11 cellular contexts compared by ENCODE assay signal in genomic region chr10:124094419-124094785, GRCh38. TPM values are rescaled to one million over a fixed set of nuclear protein-coding genes. Genes with fewer than 3 reads are reported as not detected.
DNase-seq lines count a peak whose midpoint lies in the region; ATAC-seq and TF ChIP-seq lines count a peak whose summit lies in the region.
"Had no signal": no experiment of that assay in that cellular context is flagged by ENCODE, and none has a peak within 500 bp of the region (broad histone marks: within the 10 kb centered on the region; RNA-seq: fewer than 3 reads in every experiment).

No MANE protein-coding gene starts in this region.

- no peak for DNase-seq in CD14-positive monocyte (ENCODE audit: low spot score)
- no peak for DNase-seq in WTC11 (ENCODE audit: low spot score)
- no peak for DNase-seq in progenitor cell of endocrine pancreas (ENCODE audit: low spot score, unreplicated experiment)
- DNase-seq in Karpas-422: no peak
- no peak for DNase-seq in NCI-H774 (lab: John Stamatoyannopoulos, UW)
- DNase-seq in activated T-cell treated with anti-CD3 and anti-CD28 coated beads, Interleukin-2, amount 50 U/mL, for 24 hours: no peak
- DNase-seq: activated T-cell treated with anti-CD3 and anti-CD28 coated beads for 4 hours, COR-L47 had no signal

- intact Hi-C loops in CD14-positive monocyte (cut with micrococcal nuclease): loop anchor here (2.0 to 10.0 kb wide), 5 partner anchors 54 to 293 kb away; no protein-coding TSS in a partner anchor

- H3K79me2 ChIP-seq in Karpas-422 (ENCODE audit: low read length): no peaks in the 10 kb centered on the region

- POLR2A ChIA-PET in WTC11 (lab: Charles Lee): no interaction called here

- H3K27me3 Mint-ChIP-seq in CD14-positive monocyte (ENCODE audit: low read depth in 3 of 3): peaks cover 21 to 38% (median 37%) of the 10 kb centered on the region in 3 donors
- H3K27me3 Mint-ChIP-seq in WTC11 (ENCODE audit: low read depth): peaks cover 53% of the 10 kb centered on the region
- peaks cover 65% of the 10 kb centered on the region for H3K27me3 Mint-ChIP-seq in progenitor cell of endocrine pancreas
- peaks cover 76% of the 10 kb centered on the region for H3K27me3 Mint-ChIP-seq in activated T-cell treated with anti-CD3 and anti-CD28 coated beads, Interleukin-2, amount 50 U/mL, for 24 hours

- H3K4me2 ChIP-seq in Karpas-422 (ENCODE audit: low read depth, low read length, poor library complexity, severe bottlenecking): no peak overlapping the region

- no peaks in the 10 kb centered on the region for H3K4me1 ChIP-seq in iPS-15b (ENCODE audit: control insufficient read depth, insufficient read depth, low read length)
- H3K4me1 ChIP-seq in Karpas-422 (ENCODE audit: low read length): no peaks in the 10 kb centered on the region
- H3K4me1 ChIP-seq: SJCRH30 had no signal

- H3K9ac ChIP-seq in iPS-15b (ENCODE audit: low read depth, low read length): no peak overlapping the region
- no peak overlapping the region for H3K9ac ChIP-seq in Karpas-422 (ENCODE audit: low read length)

- H3K4me3 ChIP-seq in iPS-15b (ENCODE audit: low read depth, low read length): peak overlapping the region; percentile 59
- no peak overlapping the region for H3K4me3 ChIP-seq in Karpas-422 (ENCODE audit: low read length)
- H3K4me3 ChIP-seq: SJCRH30 had no signal

- CTCF ChIA-PET in WTC11 (lab: Charles Lee): interaction anchor here (1.1 to 7.3 kb wide), 3 partner anchors 68 to 295 kb away, joined by 3 to 64 read pairs (median 3); no protein-coding TSS in a partner anchor

- H3K27ac Mint-ChIP-seq in CD14-positive monocyte (peak overlapping the region; percentile 92 to 96 (median 95)), WTC11 (no peak overlapping the region), progenitor cell of endocrine pancreas (peak overlapping the region; percentile 93)
- no peak overlapping the region for H3K27ac Mint-ChIP-seq in activated T-cell treated with anti-CD3 and anti-CD28 coated beads, Interleukin-2, amount 50 U/mL, for 24 hours

- no peaks in the 10 kb centered on the region for H3K9me2 ChIP-seq in Karpas-422 (replicated peaks; ENCODE audit: insufficient read depth, low read length)

- TF ChIP-seq CTCF in CD14-positive monocyte (IDR thresholded peaks at IDR 0.05): no peak
- no peak for TF ChIP-seq CTCF in WTC11 (IDR thresholded peaks at IDR 0.05)
- no peak for TF ChIP-seq CTCF in progenitor cell of endocrine pancreas (IDR thresholded peaks at IDR 0.05; ENCODE audit: unreplicated experiment)

- ATAC-seq in WTC11 (no peak), GM18511 (IDR thresholded peaks at IDR 0.05; ENCODE audit: unreplicated experiment) (no peak)

- H4K20me1 ChIP-seq in Karpas-422 (ENCODE audit: insufficient read depth, low read depth, low read length): no peaks in the 10 kb centered on the region

- H3K27me3 ChIP-seq in iPS-15b (ENCODE audit: control insufficient read depth, insufficient read depth, low read length) (peaks cover 20% of the 10 kb centered on the region), Karpas-422 (ENCODE audit: low read length) (peaks cover 5% of the 10 kb centered on the region)

- H2AFZ ChIP-seq in Karpas-422 (ENCODE audit: low read length): no peak overlapping the region

- no peak overlapping the region for H3K27ac ChIP-seq in Karpas-422 (ENCODE audit: low read length)
- H3K27ac ChIP-seq: SJCRH30 had no signal

- H3K9me3 ChIP-seq in iPS-15b (ENCODE audit: control insufficient read depth, insufficient read depth, low read length) (no peaks in the 10 kb centered on the region), Karpas-422 (ENCODE audit: low read length) (no peaks in the 10 kb centered on the region)
- H3K9me3 ChIP-seq: SJCRH30 had no signal

- H3K36me3 Mint-ChIP-seq in CD14-positive monocyte: peaks cover 33 to 35% of the 10 kb centered on the region in 2 donors
- H3K36me3 Mint-ChIP-seq in WTC11: no peaks in the 10 kb centered on the region; the same call in 1 of the 2 replicates
- no peaks in the 10 kb centered on the region for H3K36me3 Mint-ChIP-seq in progenitor cell of endocrine pancreas (ENCODE audit: insufficient read depth)
- H3K36me3 Mint-ChIP-seq in activated T-cell treated with anti-CD3 and anti-CD28 coated beads, Interleukin-2, amount 50 U/mL, for 24 hours (ENCODE audit: low read depth): no peaks in the 10 kb centered on the region

- H3K9me3 Mint-ChIP-seq in CD14-positive monocyte: peaks cover 0 to 23% (median 9%) of the 10 kb centered on the region in 7 donors
- H3K9me3 Mint-ChIP-seq in WTC11: peaks cover 5% of the 10 kb centered on the region
- no peaks in the 10 kb centered on the region for H3K9me3 Mint-ChIP-seq in progenitor cell of endocrine pancreas (ENCODE audit: low read depth)
- H3K9me3 Mint-ChIP-seq in activated T-cell treated with anti-CD3 and anti-CD28 coated beads, Interleukin-2, amount 50 U/mL, for 24 hours: peaks cover 5% of the 10 kb centered on the region

- H3K4me3 Mint-ChIP-seq in CD14-positive monocyte (peak overlapping the region; percentile 90 to 93), WTC11 (peak overlapping the region; percentile 65), progenitor cell of endocrine pancreas (ENCODE audit: low read depth) (peak overlapping the region; percentile 54)
- H3K4me3 Mint-ChIP-seq in activated T-cell treated with anti-CD3 and anti-CD28 coated beads, Interleukin-2, amount 50 U/mL, for 24 hours: no peak overlapping the region

- H3K36me3 ChIP-seq in iPS-15b (ENCODE audit: control insufficient read depth, insufficient read depth, low read length): no peaks in the 10 kb centered on the region
- no peaks in the 10 kb centered on the region for H3K36me3 ChIP-seq in Karpas-422 (ENCODE audit: insufficient read depth, low read length)
- H3K36me3 ChIP-seq: SJCRH30 had no signal

- H3K4me1 Mint-ChIP-seq in CD14-positive monocyte (peaks cover 39% of the 10 kb centered on the region), WTC11 (peaks cover 27% of the 10 kb centered on the region), progenitor cell of endocrine pancreas (ENCODE audit: low read depth) (peaks cover 9% of the 10 kb centered on the region)
- H3K4me1 Mint-ChIP-seq in activated T-cell treated with anti-CD3 and anti-CD28 coated beads, Interleukin-2, amount 50 U/mL, for 24 hours (ENCODE audit: low read depth): no peaks in the 10 kb centered on the region

TF ChIP-seq in WTC11, 78 proteins besides CTCF, POLR2A, EP300 and RAD21 (continues in another document):
- TF ChIP-seq FOXJ3 (CRISPR knock-in tag; IDR thresholded peaks at IDR 0.05; ENCODE audit: borderline replicate concordance) (no peak), RORB (CRISPR knock-in tag; IDR thresholded peaks at IDR 0.05) (no peak), CBFB (CRISPR knock-in tag; IDR thresholded peaks at IDR 0.05; ENCODE audit: low read depth) (no peak), ZBTB21 (CRISPR knock-in tag; IDR thresholded peaks at IDR 0.05; ENCODE audit: borderline replicate concordance) (no peak), PRRX2 (CRISPR knock-in tag; IDR thresholded peaks at IDR 0.05) (no peak), IRF1 (CRISPR knock-in tag; IDR thresholded peaks at IDR 0.05) (no peak), NR3C1 (CRISPR knock-in tag; conservative IDR thresholded peaks at IDR 0.05; ENCODE audit: low read depth) (no peak), MYBL2 (CRISPR knock-in tag; IDR thresholded peaks at IDR 0.05) (no peak), GABPB1 (CRISPR knock-in tag; IDR thresholded peaks at IDR 0.05) (no peak), ZNF512 (CRISPR knock-in tag; IDR thresholded peaks at IDR 0.05; ENCODE audit: borderline replicate concordance) (no peak), ZNF317 (CRISPR knock-in tag; IDR thresholded peaks at IDR 0.05; ENCODE audit: borderline replicate concordance, low read depth) (no peak), EMX1 (CRISPR knock-in tag; IDR thresholded peaks at IDR 0.05) (no peak), MXD4 (CRISPR knock-in tag; IDR thresholded peaks at IDR 0.05; ENCODE audit: borderline replicate concordance) (no peak), JAZF1 (CRISPR knock-in tag; IDR thresholded peaks at IDR 0.05) (no peak), HMGXB4 (CRISPR knock-in tag; IDR thresholded peaks at IDR 0.05) (no peak), NR1H2 (CRISPR knock-in tag; IDR thresholded peaks at IDR 0.05) (no peak)

RNA-seq across cellular contexts. Expression of gene CHST15, which starts 1.0 kb away (rescaled TPM):
- polyA plus RNA-seq in CD14-positive monocyte: 10 to 100 TPM; 54.4 to 87.5 TPM
- total RNA-seq in WTC11 (2021) (7.9 to 10.7 TPM (median 9.1 TPM) in 3 replicates), progenitor cell of endocrine pancreas (7.9 and 8.1 TPM in 2 replicates)
- 0.07 TPM in 1 of 2 replicates, not detected in the other for total RNA-seq in Karpas-422 (2014; rRNA removed; shearing (Covaris generic); ENCODE audit: low replicate concordance)

Comparison
In these comparisons a context has a peak if more than half of its experiments do, and no peak if none do; other contexts are left out.
1. H3K27ac Mint-ChIP-seq: peak in CD14-positive monocyte (7 of 7) and progenitor cell of endocrine pancreas (single experiment); none in WTC11 (single experiment) and activated T-cell treated with anti-CD3 and anti-CD28 coated beads, Interleukin-2, amount 50 U/mL, for 24 hours (single experiment).